ENCODE assay signal across 8 cellular contexts in genomic region chr6:170306324-170307079, GRCh38. TPM values are rescaled to one million over a fixed set of nuclear protein-coding genes. Genes with fewer than 3 reads are reported as not detected.
A peak's percentile ranks its signal among the peaks of the same experiment; 100 is the strongest.
DNase-seq lines count a peak whose midpoint lies in the region; ATAC-seq and TF ChIP-seq lines count a peak whose summit lies in the region.

FAM120B (plus strand) TSS chr6:170306758; CDS start chr6:170317391, 10,633 bp downstream.

- no peaks in the 10 kb centered on the region for H3K27me3 ChIP-seq in PC-3 (ENCODE audit: low read length)
- no peaks in the 10 kb centered on the region for H3K27me3 ChIP-seq in mucosa of rectum (ENCODE audit: control insufficient read depth in 2 of 2, insufficient read depth in 2 of 2, low read length in 2 of 2)

- H3K4me1 ChIP-seq in PC-3 (ENCODE audit: insufficient read depth, low read length), result peaks cover 16% of the 10 kb centered on the region
- H3K4me1 ChIP-seq in mucosa of rectum (ENCODE audit: control insufficient read depth in 2 of 2, insufficient read depth in 2 of 2, low read length in 2 of 2), result peaks cover 21 to 25% of the 10 kb centered on the region in 2 donors

- no TSS peak for BruUV-seq in PC-3 (replicated peaks; lab: Mats Ljungman, UMichigan)

- H4K20me1 ChIP-seq in PC-3 (ENCODE audit: low read length), result no peaks in the 10 kb centered on the region; the same call in 1 of the 2 replicates

- no peak for TF ChIP-seq CTCF in PC-3 (conservative IDR thresholded peaks at IDR 0.05; ENCODE audit: low read depth, low read length)

- H3K36me3 ChIP-seq in PC-3 (ENCODE audit: low read depth, low read length), result no peaks in the 10 kb centered on the region
- no peaks in the 10 kb centered on the region for H3K36me3 ChIP-seq in mucosa of rectum (ENCODE audit: control insufficient read depth in 2 of 2, insufficient read depth in 2 of 2, low read length in 2 of 2)

- no peaks in the 10 kb centered on the region for H3F3A ChIP-seq in PC-3 (ENCODE audit: low read length, unreplicated experiment)

- intact Hi-C loops in PC-3 (cut with micrococcal nuclease), result no loop called here

- peak within 1 kb of the TSS; percentile 98 for H3K4me2 ChIP-seq in PC-3 (ENCODE audit: low read length)

- ATAC-seq in GM21717 (IDR thresholded peaks at IDR 0.05; ENCODE audit: unreplicated experiment) (peak; percentile 98), PC-3 (peak; percentile 93)

- peak within 1 kb of the TSS; percentile 97 for H3K4me3 ChIP-seq in Jurkat, Clone E6-1 (ENCODE audit: low read length)
- H3K4me3 ChIP-seq in PC-3 (ENCODE audit: low read length), result peak within 1 kb of the TSS; percentile 95
- peak within 1 kb of the TSS; percentile 98 to 99 for H3K4me3 ChIP-seq in mucosa of rectum (ENCODE audit: low read length in 2 of 2)

- H3K9me3 ChIP-seq in PC-3 (ENCODE audit: low read length) (no peaks in the 10 kb centered on the region), mucosa of rectum (ENCODE audit: control insufficient read depth in 2 of 2, low read length in 2 of 2) (no peaks in the 10 kb centered on the region)

- POLR2A ChIA-PET in PC-3 (lab: Charles Lee; ENCODE audit: unreplicated experiment), result no interaction called here

- peak within 1 kb of the TSS; percentile 95 for H2AFZ ChIP-seq in PC-3 (ENCODE audit: low read length)

- CTCF ChIA-PET in PC-3 (lab: Charles Lee), result no interaction called here

- DNase-seq in DMS153 treated with DMSO at 0.1 percent for 48 hours (lab: John Stamatoyannopoulos, UW; ENCODE audit: unreplicated experiment) (peak; percentile 90), PC-3 (peak; percentile 91), activated T-cell treated with anti-CD3 and anti-CD28 coated beads for 48 hours (ENCODE audit: low read depth) (peak; percentile 94), epithelial cell of prostate (ENCODE audit: low read depth, low spot score) (peak; percentile 78)
- peak; percentile 88 for DNase-seq in Jurkat, Clone E6-1 (ENCODE audit: low read depth, low spot score)
- DNase-seq in stimulated activated CD8-positive, alpha-beta memory T cell treated with anti-CD3 and anti-CD28 coated beads, Interleukin-4, amount 100 ng/mL, for 4 hours (ENCODE audit: low read depth in 2 of 2, low spot score in 1 of 2), result peak; percentile 85 to 93

- H3K9me2 ChIP-seq in PC-3 (replicated peaks; ENCODE audit: low read length), result no peaks in the 10 kb centered on the region

- H3K9ac ChIP-seq in PC-3 (ENCODE audit: low read length) (peak within 1 kb of the TSS; percentile 96), mucosa of rectum (ENCODE audit: low read depth in 1 of 2, low read length in 2 of 2) (peak within 1 kb of the TSS; percentile 92 to 97)

- H3K27ac ChIP-seq in PC-3 (ENCODE audit: low read length), result 0 out of 2 replicates have a peak within 1 kb of the TSS, but pooled peaks have one; percentile 12
- peak within 1 kb of the TSS; percentile 63 for H3K27ac ChIP-seq in epithelial cell of prostate
- H3K27ac ChIP-seq in mucosa of rectum (ENCODE audit: low read depth in 2 of 2, low read length in 2 of 2), result peak within 1 kb of the TSS; percentile 88 to 90

- peaks cover 50% of the 10 kb centered on the region for H3K79me2 ChIP-seq in PC-3 (ENCODE audit: low read length)

RNA-seq across cellular contexts. Expression of gene FAM120B, which starts in this region (rescaled TPM):
- polyA plus RNA-seq in Jurkat, Clone E6-1 (2012; ENCODE audit: insufficient read depth, insufficient read length), result 21.8 TPM
- 8.7 and 11.5 TPM in 2 replicates for total RNA-seq in PC-3 (2014; rRNA removed)

Comparison
In these comparisons a context has a peak if more than half of its experiments do, and no peak if none do; other contexts are left out.
1. Peak in every context shown above with its lines: DNase-seq, ATAC-seq, H3K4me3 ChIP-seq and H3K27ac ChIP-seq.
2. H3K27ac ChIP-seq: peak in every context shown above with its lines; median percentile 89 in mucosa of rectum; 63 in epithelial cell of prostate; 12 in PC-3.